ENCODE assay signal across 31 cellular contexts in the genomic region with DNA sequence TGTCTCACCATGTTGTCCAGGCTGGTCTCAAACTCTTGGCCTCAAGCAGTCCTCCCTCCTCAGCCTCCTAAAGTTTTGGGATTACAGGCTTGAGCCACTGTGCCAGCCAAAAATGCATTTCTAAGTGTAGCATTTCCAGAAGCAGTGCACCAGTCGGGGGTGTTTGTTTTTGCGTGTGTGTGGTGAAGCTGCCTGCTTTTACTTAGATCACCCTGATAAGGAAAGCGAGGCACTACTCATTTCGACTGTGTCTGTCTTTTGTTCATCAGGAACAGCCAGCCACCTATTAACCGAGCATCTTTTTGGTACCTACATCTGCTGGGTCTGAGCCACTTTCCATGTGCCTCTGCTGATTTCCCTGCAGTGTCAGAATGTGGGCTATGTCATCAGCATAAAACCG.
"Had no signal": no experiment of that assay in that cellular context is flagged by ENCODE, and none has a peak within 500 bp of the region (broad histone marks: within the 10 kb centered on the region; RNA-seq: fewer than 3 reads in every experiment).

No MANE protein-coding gene starts in this region.

- H3K27ac Mint-ChIP-seq: activated CD4-positive, alpha-beta memory T cell treated with anti-CD3 and anti-CD28 coated beads for 36 hours; activated naive CD4-positive, alpha-beta T cell treated with anti-CD3 and anti-CD28 coated beads for 36 hours; activated naive CD4-positive, alpha-beta T cell treated with anti-CD3 and anti-CD28 coated beads, Interleukin-2, amount 50 U/mL, for 72 hours; activated T-helper 1 cell treated with anti-CD3 and anti-CD28 coated beads, Interleukin-12 subunit alpha, Interleukin-12 subunit beta, Interleukin-2, Interleukin-4 antibody, amounts not matched to agents 30 ng/mL and 10 ng/mL and 1 ng/mL, durations not matched to agents 14 hours and 24 hours and 36 hours; IgD-negative memory B cell; T-cell had no signal

- ATAC-seq: T-cell had no signal

- H3K4me3 Mint-ChIP-seq: activated CD4-positive, alpha-beta memory T cell treated with anti-CD3 and anti-CD28 coated beads for 36 hours; activated naive CD4-positive, alpha-beta T cell treated with anti-CD3 and anti-CD28 coated beads for 36 hours; activated T-helper 1 cell treated with anti-CD3 and anti-CD28 coated beads, Interleukin-12 subunit alpha, Interleukin-12 subunit beta, Interleukin-2, Interleukin-4 antibody, amounts not matched to agents 30 ng/mL and 10 ng/mL and 1 ng/mL, durations not matched to agents 14 hours and 24 hours and 36 hours; brain; IgD-negative memory B cell; T-cell had no signal

- DNase-seq: activated CD4-positive, alpha-beta memory T cell treated with anti-CD3 and anti-CD28 coated beads for 36 hours; activated CD4-positive, alpha-beta T cell treated with anti-CD3 and anti-CD28 coated beads, Interleukin-2, amount 50 U/mL, for 1 hour; activated CD8-positive, alpha-beta memory T cell treated with anti-CD3 and anti-CD28 coated beads, Interleukin-2, amount 50 U/mL, for 4 hours; activated gamma-delta T cell treated with Interleukin-2 at 50 U/mL for 16 hours; activated naive CD4-positive, alpha-beta T cell treated with anti-CD3 and anti-CD28 coated beads for 36 hours; activated T-cell treated with anti-CD3 and anti-CD28 coated beads for 4 hours; adrenal gland; anterior cingulate cortex; caudate nucleus; cerebellar nuclear complex; Kasumi-1; KG1; MG63; NCI-H1048; NCI-H1105 treated with DMSO at 0.1 percent for 48 hours; NCI-H1436; NCI-H1694; NCI-H1930; NCI-H2081 treated with DMSO at 0.1 percent for 48 hours; NCI-H446 treated with DMSO at 0.1 percent for 48 hours; NCI-H524 treated with DMSO at 0.1 percent for 48 hours; PC-9; Right ventricle myocardium superior; T-cell; T1000 had no signal

- H3K27ac ChIP-seq: adrenal gland, PC-9, SK-N-MC had no signal

- FAIRE-seq: bronchial epithelial cell had no signal

- H3K9me3 Mint-ChIP-seq: activated CD4-positive, alpha-beta memory T cell treated with anti-CD3 and anti-CD28 coated beads for 36 hours; activated naive CD4-positive, alpha-beta T cell treated with anti-CD3 and anti-CD28 coated beads for 36 hours; activated naive CD4-positive, alpha-beta T cell treated with anti-CD3 and anti-CD28 coated beads, Interleukin-2, amount 50 U/mL, for 72 hours; activated T-helper 1 cell treated with anti-CD3 and anti-CD28 coated beads, Interleukin-12 subunit alpha, Interleukin-12 subunit beta, Interleukin-2, Interleukin-4 antibody, amounts not matched to agents 30 ng/mL and 10 ng/mL and 1 ng/mL, durations not matched to agents 14 hours and 24 hours and 36 hours; brain; IgD-negative memory B cell; T-cell had no signal

- H3K4me1 Mint-ChIP-seq: brain, IgD-negative memory B cell had no signal

- H3K4me2 ChIP-seq: PC-9 had no signal

- H2AFZ ChIP-seq: PC-9 had no signal

- H3K4me1 ChIP-seq: adrenal gland had no signal

- H3K9me3 ChIP-seq: adrenal gland, MG63 had no signal

- H3K4me3 ChIP-seq: adrenal gland, MG63, PC-9, SK-N-MC had no signal

- H3K27me3 ChIP-seq: adrenal gland, MG63 had no signal

- H3K27me3 Mint-ChIP-seq: activated CD4-positive, alpha-beta memory T cell treated with anti-CD3 and anti-CD28 coated beads for 36 hours; brain; IgD-negative memory B cell; T-cell had no signal

- H3K36me3 Mint-ChIP-seq: activated naive CD4-positive, alpha-beta T cell treated with anti-CD3 and anti-CD28 coated beads, Interleukin-2, amount 50 U/mL, for 72 hours had no signal
